1 cellular context compared by ENCODE assay signal in genomic region chr1:43991476-43992231, GRCh38.
A peak's percentile ranks its signal among the peaks of the same experiment; 100 is the strongest.
TF ChIP-seq lines count a peak whose summit lies in the region.

Gene CCDC24, plus strand, starts transcription at chr1:43991599. Its CDS starts 280 bp downstream, at chr1:43991879.

TF ChIP-seq in K562, 482 proteins besides CTCF, POLR2A, EP300 and RAD21 (continued from another document and continues in another):
- no peak for TF ChIP-seq IRF9 (tag; IDR thresholded peaks at IDR 0.05)
- no peak for TF ChIP-seq KAT8 (IDR thresholded peaks at IDR 0.05; ENCODE audit: low read depth)
- no peak for TF ChIP-seq CBX3 (IDR thresholded peaks at IDR 0.05; ENCODE audit: borderline replicate concordance in 1 of 2, low read length in 2 of 2)
- no peak for TF ChIP-seq RFX7 (CRISPR knock-in tag; IDR thresholded peaks at IDR 0.05)
- peak; percentile 91 for TF ChIP-seq SP1 (CRISPR knock-in tag; IDR thresholded peaks at IDR 0.05)
- TF ChIP-seq MTA1 (IDR thresholded peaks at IDR 0.05; ENCODE audit: borderline replicate concordance), result no peak
- no peak for TF ChIP-seq ILK (tag; IDR thresholded peaks at IDR 0.05; ENCODE audit: borderline replicate concordance, low read depth)
- no peak for TF ChIP-seq ARHGAP35 (IDR thresholded peaks at IDR 0.05; ENCODE audit: partially characterized antibody)
- TF ChIP-seq C11orf30 (IDR thresholded peaks at IDR 0.05; ENCODE audit: low read depth), result no peak
- TF ChIP-seq HDAC2 (IDR thresholded peaks at IDR 0.05), result peak; percentile 82; the same call in 1 of the 2 replicates
- no peak for TF ChIP-seq NEUROD1 (IDR thresholded peaks at IDR 0.05; ENCODE audit: borderline replicate concordance, low read depth, low read length, partially characterized antibody)
- TF ChIP-seq CHD7 (IDR thresholded peaks at IDR 0.05; ENCODE audit: low read depth, low read length), result no peak
- peak; percentile 51; the same call in 1 of the 2 replicates for TF ChIP-seq ZNF143 (CRISPR knock-in tag; IDR thresholded peaks at IDR 0.05)
- TF ChIP-seq MAX (CRISPR knock-in tag; IDR thresholded peaks at IDR 0.05), result peak; percentile 89
- no peak for TF ChIP-seq RBM34 (IDR thresholded peaks at IDR 0.05; ENCODE audit: borderline replicate concordance, insufficient read depth, low read length)
- TF ChIP-seq TEAD1 (CRISPR knock-in tag; IDR thresholded peaks at IDR 0.05), result peak; percentile 44 to 58; a peak in 2 of 4 replicates
- no peak for TF ChIP-seq ZNF212 (CRISPR knock-in tag; IDR thresholded peaks at IDR 0.05)
- TF ChIP-seq TRIM24 (IDR thresholded peaks at IDR 0.05), result no peak
- TF ChIP-seq CREB5 (CRISPR knock-in tag; IDR thresholded peaks at IDR 0.05), result no peak
- no peak for TF ChIP-seq GATAD2A (IDR thresholded peaks at IDR 0.05)
- TF ChIP-seq ZNF639 (CRISPR knock-in tag; conservative IDR thresholded peaks at IDR 0.05 in 1 of 2, IDR thresholded peaks at IDR 0.05 in 1 of 2), result no peak; a peak in 1 of 4 replicates
- peak; percentile 27 for TF ChIP-seq NCOR1 (IDR thresholded peaks at IDR 0.05)
- no peak for TF ChIP-seq PURB (CRISPR knock-in tag; IDR thresholded peaks at IDR 0.05; ENCODE audit: low read depth)
- TF ChIP-seq REST (CRISPR knock-in tag; IDR thresholded peaks at IDR 0.05; ENCODE audit: low read depth), result peak; percentile 74; the same call in 1 of the 2 replicates
- TF ChIP-seq NFIX (CRISPR knock-in tag; IDR thresholded peaks at IDR 0.05; ENCODE audit: low read depth), result no peak
- no peak for TF ChIP-seq PRMT5 (CRISPR knock-in tag; IDR thresholded peaks at IDR 0.05)
- TF ChIP-seq ERF (CRISPR knock-in tag; IDR thresholded peaks at IDR 0.05), result no peak; the same call in 1 of the 2 replicates
- TF ChIP-seq BRD4 (IDR thresholded peaks at IDR 0.05), result no peak
- TF ChIP-seq GABPA (tag; conservative IDR thresholded peaks at IDR 0.05; ENCODE audit: low read depth), result peak; percentile 81
- no peak for TF ChIP-seq ZC3H4 (CRISPR knock-in tag; IDR thresholded peaks at IDR 0.05; ENCODE audit: borderline replicate concordance)
- TF ChIP-seq ZNF512 (tag; IDR thresholded peaks at IDR 0.05), result no peak
- TF ChIP-seq LARP7 (IDR thresholded peaks at IDR 0.05), result no peak
- no peak for TF ChIP-seq GTF2A2 (tag; IDR thresholded peaks at IDR 0.05)
- TF ChIP-seq ZNF280B (CRISPR knock-in tag; IDR thresholded peaks at IDR 0.05), result no peak
- TF ChIP-seq MED1 (CRISPR knock-in tag; IDR thresholded peaks at IDR 0.05; ENCODE audit: borderline replicate concordance), result no peak
- no peak for TF ChIP-seq TCF3 (CRISPR knock-in tag; IDR thresholded peaks at IDR 0.05)
